8 cellular contexts compared by ENCODE assay signal in the genomic region with DNA sequence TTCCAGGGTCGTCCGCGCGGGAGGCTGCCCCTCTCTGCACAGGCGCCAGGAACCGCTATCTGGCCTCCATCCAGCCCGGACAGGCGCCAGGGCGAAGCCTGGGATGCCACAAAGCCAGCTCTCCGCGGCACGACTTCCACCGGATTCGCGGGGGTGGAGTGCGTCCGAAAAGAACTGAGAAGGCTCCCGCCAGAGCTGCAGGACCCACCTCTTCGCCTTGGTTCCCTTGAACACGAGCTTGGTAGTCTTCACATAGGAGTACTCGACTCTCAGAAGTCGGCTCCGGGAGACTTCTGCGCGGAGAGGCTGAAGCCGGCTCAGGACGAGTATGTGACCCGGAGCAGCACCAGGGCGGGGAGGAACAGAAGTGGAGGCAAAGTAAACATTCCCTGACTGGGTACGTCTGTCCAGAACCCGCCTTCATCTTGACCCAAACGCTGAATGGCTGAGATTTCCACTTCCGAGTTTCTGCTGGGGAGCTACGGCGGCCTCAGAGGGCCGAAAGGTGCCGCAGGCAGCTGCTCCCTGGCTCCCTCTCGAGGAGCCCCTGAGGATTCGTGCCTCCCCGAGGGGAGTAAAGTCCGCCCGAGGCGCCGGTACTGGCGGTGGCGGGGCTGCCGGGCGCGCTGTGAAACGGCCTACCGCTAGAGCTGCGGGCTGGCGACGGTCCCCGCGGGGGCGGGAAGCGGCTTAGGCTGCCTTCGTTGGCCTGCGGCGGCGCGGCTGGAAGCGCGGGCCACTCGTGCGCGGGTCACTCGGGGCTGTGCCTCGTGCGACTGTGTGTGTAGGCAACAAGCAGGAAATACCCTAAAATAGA.
A peak's percentile ranks its signal among the peaks of the same experiment; 100 is the strongest.
DNase-seq lines count a peak whose midpoint lies in the region; ATAC-seq lines count a peak whose summit lies in the region.
"Not testable (repeated sequence)": the region's sequence is repeated elsewhere in the genome, so short reads cannot be mapped to it uniquely, and the experiment has no call there.

No MANE protein-coding gene starts in this region.

- not testable (repeated sequence) for H3K79me2 ChIP-seq in trophoblast cell (ENCODE audit: control insufficient read depth, insufficient read depth, low read length, poor library complexity)

- H3K36me3 Mint-ChIP-seq in stimulated activated naive CD8-positive, alpha-beta T cell treated with anti-CD3 and anti-CD28 coated beads, Interleukin-15, Interleukin-2, amounts not matched to agents 100 ng/mL and 50 ng/mL, for 24 hours (ENCODE audit: low read depth), result not testable (repeated sequence)

- H3K4ac ChIP-seq in trophoblast cell (ENCODE audit: low read depth, low read length), result not testable (repeated sequence)

- H3K4me3 ChIP-seq in trophoblast cell (ENCODE audit: low read depth, low read length), result peak overlapping the region; percentile 72

- not testable (repeated sequence) for H3K14ac ChIP-seq in trophoblast cell (ENCODE audit: low read length)

- H4K91ac ChIP-seq in trophoblast cell (ENCODE audit: low read depth, low read length), result not testable (repeated sequence)

- not testable (repeated sequence) for H3K9me3 ChIP-seq in trophoblast cell (ENCODE audit: insufficient read depth, low read depth, low read length)

- not testable (repeated sequence) for H2BK5ac ChIP-seq in trophoblast cell (ENCODE audit: low read depth, low read length, poor library complexity)

- peak overlapping the region; percentile 90 for H3K27ac Mint-ChIP-seq in stimulated activated naive CD8-positive, alpha-beta T cell treated with anti-CD3 and anti-CD28 coated beads, Interleukin-15, Interleukin-2, amounts not matched to agents 100 ng/mL and 50 ng/mL, for 24 hours

- not testable (repeated sequence) for H3K23ac ChIP-seq in trophoblast cell (ENCODE audit: low read length)

- not testable (repeated sequence) for H3K18ac ChIP-seq in trophoblast cell (ENCODE audit: low read length)

- intact Hi-C loops in left cardiac atrium (cut with DNase I), result not testable (repeated sequence)

- no CpG with 5 or more reads among the region's 71 CpGs for WGBS in trophoblast cell (ENCODE audit: extremely low coverage, insufficient coverage, insufficient read length)

- H2AFZ ChIP-seq in trophoblast cell (ENCODE audit: insufficient read depth, low read length, poor library complexity), result peak overlapping the region; percentile 87

- not testable (repeated sequence) for H3K27me3 Mint-ChIP-seq in stimulated activated naive CD8-positive, alpha-beta T cell treated with anti-CD3 and anti-CD28 coated beads, Interleukin-15, Interleukin-2, amounts not matched to agents 100 ng/mL and 50 ng/mL, for 24 hours

- H3K4me1 ChIP-seq in trophoblast cell (ENCODE audit: control insufficient read depth in 1 of 2, insufficient read depth in 2 of 2, low read length in 2 of 2), result not testable (repeated sequence)

- peak overlapping the region; percentile 62 for H4K8ac ChIP-seq in trophoblast cell (ENCODE audit: low read depth, low read length)

- peak overlapping the region; percentile 91 for H3K4me3 Mint-ChIP-seq in stimulated activated naive CD8-positive, alpha-beta T cell treated with anti-CD3 and anti-CD28 coated beads, Interleukin-15, Interleukin-2, amounts not matched to agents 100 ng/mL and 50 ng/mL, for 24 hours

- H3K27me3 ChIP-seq in trophoblast cell (ENCODE audit: insufficient read depth, low read length), result not testable (repeated sequence)

- H2BK12ac ChIP-seq in trophoblast cell (ENCODE audit: low read length), result not testable (repeated sequence)

- H3K27ac ChIP-seq in trophoblast cell (ENCODE audit: low read depth, low read length), result not testable (repeated sequence)

- not testable (repeated sequence) for H4K12ac ChIP-seq in trophoblast cell (ENCODE audit: low read depth, low read length)

- peaks cover 28% of the 10 kb centered on the region for H3K4me1 Mint-ChIP-seq in stimulated activated naive CD8-positive, alpha-beta T cell treated with anti-CD3 and anti-CD28 coated beads, Interleukin-15, Interleukin-2, amounts not matched to agents 100 ng/mL and 50 ng/mL, for 24 hours (ENCODE audit: low read depth)

- H3K36me3 ChIP-seq in trophoblast cell (ENCODE audit: control insufficient read depth in 1 of 2, insufficient read depth in 2 of 2, low read length in 2 of 2), result not testable (repeated sequence)

- H3K79me1 ChIP-seq in trophoblast cell (ENCODE audit: low read length), result not testable (repeated sequence)

- peaks cover 15% of the 10 kb centered on the region for H3K9me3 Mint-ChIP-seq in stimulated activated naive CD8-positive, alpha-beta T cell treated with anti-CD3 and anti-CD28 coated beads, Interleukin-15, Interleukin-2, amounts not matched to agents 100 ng/mL and 50 ng/mL, for 24 hours

- peak overlapping the region; percentile 54 for H3K4me2 ChIP-seq in trophoblast cell (ENCODE audit: low read length)

- not testable (repeated sequence) for H2BK120ac ChIP-seq in trophoblast cell (ENCODE audit: insufficient read depth, low read length, poor library complexity)

- ATAC-seq in GM21526 (IDR thresholded peaks at IDR 0.05; ENCODE audit: low FRiP score, unreplicated experiment), result peak; percentile 99
- peak; percentile 97 for ATAC-seq in HG03558 (IDR thresholded peaks at IDR 0.05; ENCODE audit: extremely low read depth, unreplicated experiment)
- peak; percentile 99 to 100 for ATAC-seq in left cardiac atrium

- H3K9ac ChIP-seq in trophoblast cell (ENCODE audit: low read length), result peak overlapping the region; percentile 47

- DNase-seq in ELF-1 (ENCODE audit: low read depth, low spot score), result peak; percentile 98
- peak; percentile 73 for DNase-seq in activated CD4-positive, alpha-beta T cell treated with anti-CD3 and anti-CD28 coated beads for 1 hour
- DNase-seq in brain pericyte (ENCODE audit: low read depth, low spot score), result peak; percentile 63
- peak; percentile 87 for DNase-seq in left cardiac atrium
- DNase-seq in trophoblast cell, result peak; percentile 77 to 88

- not testable (repeated sequence) for H2AK5ac ChIP-seq in trophoblast cell (ENCODE audit: low read length)
